ENCODE assay signal across 21 cellular contexts in the genomic region with DNA sequence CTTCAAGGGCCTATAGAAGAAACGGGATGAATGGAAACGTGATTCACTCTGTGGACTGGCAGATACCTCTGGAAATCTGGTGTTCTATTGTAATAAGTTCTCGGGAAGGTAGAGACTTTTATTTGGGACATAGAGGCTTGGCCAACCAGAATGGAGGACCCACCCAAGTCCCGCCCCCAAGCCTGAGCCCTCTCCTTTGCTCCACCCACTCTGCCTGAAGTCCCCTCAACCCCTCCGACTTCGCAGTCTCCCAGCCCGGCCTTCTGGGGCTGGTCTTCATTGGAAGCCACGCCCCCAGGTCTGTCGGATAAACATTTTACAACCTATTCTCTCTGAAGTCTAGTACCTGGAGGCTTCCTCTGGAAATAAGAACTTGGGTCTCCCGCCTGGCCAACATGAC.
"Had no signal": no experiment of that assay in that cellular context is flagged by ENCODE, and none has a peak within 500 bp of the region (broad histone marks: within the 10 kb centered on the region; RNA-seq: fewer than 3 reads in every experiment).

No MANE protein-coding gene starts in this region.

- H3K27ac ChIP-seq: coronary artery, heart left ventricle, left ventricle myocardium inferior, lower lobe of right lung, parathyroid adenoma, prostate gland, right lobe of liver, tibial nerve, upper lobe of right lung, vagina had no signal

- H3K79me2 ChIP-seq: parathyroid adenoma had no signal

- H3K4me1 ChIP-seq: heart left ventricle, left ventricle myocardium inferior, lower lobe of right lung, parathyroid adenoma, prostate gland, right lobe of liver, tibial nerve, upper lobe of right lung had no signal

- H3K27me3 ChIP-seq: heart left ventricle, right lobe of liver, tibial nerve, upper lobe of right lung, vagina had no signal

- H2AFZ ChIP-seq: parathyroid adenoma had no signal

- ATAC-seq: esophagus mucosa; heart left ventricle; lower lobe of right lung; right lobe of liver; stimulated activated effector memory CD8-positive, alpha-beta T cell treated with anti-CD3 and anti-CD28 coated beads, Interleukin-12 subunit alpha, Interleukin-12 subunit beta, amount 100 ng/mL, for 72 hours; upper lobe of right lung had no signal

- DNase-seq: effector CD4-positive, alpha-beta T cell; hippocampal formation; immature natural killer cell; left ventricle myocardium inferior; lower lobe of right lung; midbrain; naive B cell; occipital lobe; retina; right lobe of liver; stimulated activated CD4-positive, alpha-beta T cell treated with anti-CD3 and anti-CD28 coated beads, Interleukin-4, amount 100 ng/mL, for 1 hour; stimulated activated CD8-positive, alpha-beta memory T cell treated with anti-CD3 and anti-CD28 coated beads, Interleukin-4, amount 100 ng/mL, for 48 hours; upper lobe of right lung had no signal

- H3K9me3 ChIP-seq: heart left ventricle, left ventricle myocardium inferior, lower lobe of right lung, prostate gland, right lobe of liver, tibial nerve, upper lobe of right lung, vagina had no signal

- H3K4me3 ChIP-seq: coronary artery, heart left ventricle, left ventricle myocardium inferior, lower lobe of right lung, prostate gland, right lobe of liver, tibial nerve, upper lobe of right lung, vagina had no signal

- H3K9ac ChIP-seq: parathyroid adenoma had no signal

- H3K36me3 ChIP-seq: prostate gland, upper lobe of right lung, vagina had no signal
